In the genomic region with DNA sequence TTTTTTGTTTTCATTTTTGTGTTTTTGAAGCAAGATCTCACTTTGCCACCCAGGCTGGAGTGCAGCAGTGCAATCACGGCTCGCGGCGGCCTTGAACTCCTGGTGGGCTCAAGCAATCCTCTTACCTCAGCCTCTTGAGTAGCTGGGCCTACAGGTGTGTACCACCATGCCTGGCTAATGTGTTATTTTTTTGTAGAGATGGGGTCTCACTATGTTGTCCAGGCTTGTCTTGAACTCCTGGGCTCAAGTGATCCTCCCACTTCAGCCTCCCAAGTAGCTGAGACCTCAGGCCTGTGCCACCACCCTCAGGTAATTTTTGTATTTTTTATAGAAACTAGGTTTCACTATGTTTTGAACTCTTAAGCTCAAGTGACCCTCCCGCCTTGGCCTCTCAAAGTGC, we compare ENCODE assay signal across 31 cellular contexts. TPM values are rescaled to one million over a fixed set of nuclear protein-coding genes. Genes with fewer than 3 reads are reported as not detected.
"Had no signal": no experiment of that assay in that cellular context is flagged by ENCODE, and none has a peak within 500 bp of the region (broad histone marks: within the 10 kb centered on the region; RNA-seq: fewer than 3 reads in every experiment).

No MANE protein-coding gene starts in this region.

- ATAC-seq: activated naive CD8-positive, alpha-beta T cell treated with anti-CD3 and anti-CD28 coated beads, Interleukin-2, amount 50 U/mL, for 24 hours; body of pancreas; left lobe of liver; lower lobe of right lung; stimulated activated naive CD8-positive, alpha-beta T cell treated with anti-CD3 and anti-CD28 coated beads, Interleukin-15, amount 100 ng/mL, for 72 hours had no signal

- H3K27me3 ChIP-seq: body of pancreas, cardiac muscle cell, neural progenitor cell, tibial artery had no signal

- H3K4me3 ChIP-seq: body of pancreas, cardiac muscle cell, lower lobe of right lung, neural progenitor cell, tibial artery had no signal

- H3K27ac Mint-ChIP-seq: activated naive CD4-positive, alpha-beta T cell treated with anti-CD3 and anti-CD28 coated beads, Interleukin-2, amount 10 ng/mL, durations not matched to agents 7 days and 5 days; activated naive CD8-positive, alpha-beta T cell treated with anti-CD3 and anti-CD28 coated beads, Interleukin-2, amount 50 U/mL, for 24 hours; neural progenitor cell had no signal

- H3K9ac ChIP-seq: neural progenitor cell, SK-N-SH had no signal

- H3K4me1 Mint-ChIP-seq: neural progenitor cell had no signal

- H3K27me3 Mint-ChIP-seq: activated naive CD4-positive, alpha-beta T cell treated with anti-CD3 and anti-CD28 coated beads, Interleukin-2, amount 10 ng/mL, durations not matched to agents 7 days and 5 days; activated naive CD8-positive, alpha-beta T cell treated with anti-CD3 and anti-CD28 coated beads, Interleukin-2, amount 50 U/mL, for 24 hours; naive B cell; stimulated activated naive CD8-positive, alpha-beta T cell treated with anti-CD3 and anti-CD28 coated beads, Interleukin-15, amount 100 ng/mL, for 72 hours had no signal

- H3K27ac ChIP-seq: body of pancreas, cardiac muscle cell, lower lobe of right lung, neural progenitor cell, tibial artery had no signal

- H3K4me2 ChIP-seq: neural progenitor cell, SK-N-SH had no signal

- H3K9me3 ChIP-seq: body of pancreas, lower lobe of right lung, SK-N-SH, tibial artery had no signal

- H3K4me1 ChIP-seq: body of pancreas, neural progenitor cell, tibial artery had no signal

- H3K4me3 Mint-ChIP-seq: activated naive CD4-positive, alpha-beta T cell treated with anti-CD3 and anti-CD28 coated beads, Interleukin-2, amount 10 ng/mL, durations not matched to agents 7 days and 5 days; activated naive CD8-positive, alpha-beta T cell treated with anti-CD3 and anti-CD28 coated beads, Interleukin-2, amount 50 U/mL, for 24 hours; neural progenitor cell; stimulated activated naive CD8-positive, alpha-beta T cell treated with anti-CD3 and anti-CD28 coated beads, Interleukin-15, amount 100 ng/mL, for 72 hours had no signal

- H3K9me3 Mint-ChIP-seq: activated naive CD4-positive, alpha-beta T cell treated with anti-CD3 and anti-CD28 coated beads, Interleukin-2, amount 10 ng/mL, durations not matched to agents 7 days and 5 days; activated naive CD8-positive, alpha-beta T cell treated with anti-CD3 and anti-CD28 coated beads, Interleukin-2, amount 50 U/mL, for 24 hours had no signal

- H2AFZ ChIP-seq: neural progenitor cell had no signal

- DNase-seq: activated CD4-positive, alpha-beta T cell treated with anti-CD3 and anti-CD28 coated beads, Interleukin-2, amount 50 U/mL, for 48 hours; activated CD4-positive, CD25-positive, alpha-beta regulatory T cell treated with anti-CD3 and anti-CD28 coated beads, Interleukin-2, amount 50 U/mL, for 72 hours; activated effector memory CD4-positive, alpha-beta T cell treated with Interleukin-2 at 50 U/mL for 16 hours; activated naive CD4-positive, alpha-beta T cell treated with anti-CD3 and anti-CD28 coated beads, Interleukin-2, amount 10 ng/mL, durations not matched to agents 7 days and 5 days; activated naive CD8-positive, alpha-beta T cell treated with anti-CD3 and anti-CD28 coated beads, Interleukin-2, amount 50 U/mL, for 24 hours; activated T-cell treated with anti-CD3 and anti-CD28 coated beads, Interleukin-2, amount 50 U/mL, for 48 hours; body of pancreas; effector CD4-positive, alpha-beta T cell; erythroblast; foreskin fibroblast; lower lobe of right lung; mesendoderm; naive B cell; SK-N-SH; stimulated activated CD4-positive, alpha-beta T cell treated with anti-CD3 and anti-CD28 coated beads, Interleukin-2, amount 100 ng/mL, for 48 hours; stimulated activated CD8-positive, alpha-beta memory T cell treated with anti-CD3 and anti-CD28 coated beads, Interleukin-4, amount 100 ng/mL, for 48 hours; stimulated activated naive CD8-positive, alpha-beta T cell treated with anti-CD3 and anti-CD28 coated beads, Interleukin-15, amount 100 ng/mL, for 72 hours; tibial artery had no signal

RNA-seq across cellular contexts. Expression of a gene that starts 54.7 kb away (rescaled TPM):
- total RNA-seq: body of pancreas; cardiac muscle cell; chondrocyte; fibroblast of lung; glomerular endothelial cell; kidney epithelial cell; left lobe of liver; lower lobe of right lung; mucosa of gallbladder; osteoblast; posterior vena cava; renal cortical epithelial cell; T-helper 2 cell treated with Interferon-gamma antibody and Interleukin-4, amounts not matched to agents 100 ng/mL and 5 ng/mL, for 36 hours; ureter had no signal
- polyA plus RNA-seq: fibroblast of lung, SK-N-SH had no signal
